In genomic region chr10:86376852-86377796, GRCh38 we compare ENCODE assay signal across 8 cellular contexts. TPM values are rescaled to one million over a fixed set of nuclear protein-coding genes. Genes with fewer than 3 reads are reported as not detected.
A peak's percentile ranks its signal among the peaks of the same experiment; 100 is the strongest.
DNase-seq lines count a peak whose midpoint lies in the region; ATAC-seq and TF ChIP-seq lines count a peak whose summit lies in the region.

No MANE protein-coding gene starts in this region.

- H3K36me3 ChIP-seq in DOHH2 (ENCODE audit: control insufficient read depth, low read length) (no peaks in the 10 kb centered on the region), prostate gland (no peaks in the 10 kb centered on the region)

- DNase-seq in HL-60 (ENCODE audit: low read depth in 1 of 2, low spot score in 1 of 2) (peak in 1 of 2 experiments; percentile 68), SK-MEL-5 (ENCODE audit: low read depth, low spot score) (peak; percentile 52), Right ventricle myocardium inferior (ENCODE audit: missing footprints) (peak; percentile 90), prostate gland (ENCODE audit: low spot score) (peak; percentile 55), pons (ENCODE audit: low spot score) (no peak)
- DNase-seq in activated naive CD4-positive, alpha-beta T cell treated with Interleukin-2 at 50 U/mL for 16 hours = peak; percentile 86

- no peaks in the 10 kb centered on the region for H4K20me1 ChIP-seq in DOHH2 (ENCODE audit: control insufficient read depth, insufficient read depth, low read depth, low read length)

- H3K4me2 ChIP-seq in DOHH2 (ENCODE audit: low read length) = peak overlapping the region; percentile 49

- no peaks in the 10 kb centered on the region for H3K9me2 ChIP-seq in DOHH2 (replicated peaks; ENCODE audit: control insufficient read depth, low read length)

- TF ChIP-seq CTCF in DOHH2 (IDR thresholded peaks at IDR 0.05; ENCODE audit: low read depth, low read length, poor library complexity, severe bottlenecking) = peak; percentile 98
- TF ChIP-seq CTCF in HL-60 (IDR thresholded peaks at IDR 0.05; ENCODE audit: insufficient read depth, low read length) = peak; percentile 73
- TF ChIP-seq CTCF in prostate gland (IDR thresholded peaks at IDR 0.05) = peak; percentile 97 to 99 (median 98)

- no peaks in the 10 kb centered on the region for H3F3A ChIP-seq in DOHH2 (ENCODE audit: control insufficient read depth, insufficient read depth)

- H3K9me3 ChIP-seq in DOHH2 (ENCODE audit: control insufficient read depth, insufficient read depth, low read length) (no peaks in the 10 kb centered on the region), prostate gland (no peaks in the 10 kb centered on the region)

- H3K4me3 ChIP-seq in DOHH2 (ENCODE audit: low read length) (peak overlapping the region; percentile 23; the same call in 1 of the 2 replicates), HL-60 (replicated peaks; ENCODE audit: insufficient read depth, low read length) (no peak overlapping the region), prostate gland (no peak overlapping the region)

- 22% methylated on average over 62 of the region's 68 CpGs for WGBS in prostate gland

- H3K27ac ChIP-seq in DOHH2 (ENCODE audit: low read depth, low read length) = no peak overlapping the region
- H3K27ac ChIP-seq in HL-60 (replicated peaks) = no peak overlapping the region
- H3K27ac ChIP-seq in prostate gland = no peak overlapping the region

- TF ChIP-seq POLR2A in prostate gland (IDR thresholded peaks at IDR 0.05) = no peak

- ATAC-seq in GM21390 (IDR thresholded peaks at IDR 0.05; ENCODE audit: unreplicated experiment) (peak; percentile 97), Right ventricle myocardium inferior (peak; percentile 85)

- H3K4me1 ChIP-seq in DOHH2 (ENCODE audit: control insufficient read depth, low read length) = peaks cover 10% of the 10 kb centered on the region
- no peaks in the 10 kb centered on the region for H3K4me1 ChIP-seq in prostate gland (replicated peaks)

- in situ Hi-C loops in SK-MEL-5 (cut with HindIII; ENCODE audit: low pct_unique_long_range_greater_than_20kb, low sequenced_read_pairs) = no loop called here

- H3K27me3 ChIP-seq in DOHH2 (ENCODE audit: control insufficient read depth, low read length) = no peaks in the 10 kb centered on the region
- no peaks in the 10 kb centered on the region for H3K27me3 ChIP-seq in HL-60 (ENCODE audit: insufficient read depth, poor library complexity, severe bottlenecking)
- H3K27me3 ChIP-seq in prostate gland (replicated peaks; ENCODE audit: insufficient read depth) = no peaks in the 10 kb centered on the region

- H3K79me2 ChIP-seq in DOHH2 (ENCODE audit: control insufficient read depth, low read length) = no peaks in the 10 kb centered on the region

- intact Hi-C loops in Right ventricle myocardium inferior (cut with DNase I) = loop anchor here (5.0 to 10.0 kb wide), 2 partner anchors 830 to 1832 kb away; no protein-coding TSS in a partner anchor
- intact Hi-C loops in prostate gland (cut with DNase I) = loop anchor here (5.0 kb wide), 4 partner anchors 830 to 1835 kb away; no protein-coding TSS in a partner anchor

RNA-seq across cellular contexts. Expression of gene GRID1, which starts 10.5 kb away (rescaled TPM):
- 0.53 and 0.64 TPM in 2 replicates for total RNA-seq in SK-MEL-5 (2014; rRNA removed; shearing (Covaris generic))
- 1.5 and 2.6 TPM in 2 replicates for polyA plus RNA-seq in SK-MEL-5 (2015; cell fraction: cytosol; rRNA removed)
- polyA plus RNA-seq in SK-MEL-5 (2015; cell fraction: nucleus; rRNA removed) = 1.2 and 1.6 TPM in 2 replicates
- 1.3 TPM for total RNA-seq in Right ventricle myocardium inferior
- 1 to 10 TPM; 1.0 to 10.0 TPM for total RNA-seq in prostate gland
